In the genomic region with DNA sequence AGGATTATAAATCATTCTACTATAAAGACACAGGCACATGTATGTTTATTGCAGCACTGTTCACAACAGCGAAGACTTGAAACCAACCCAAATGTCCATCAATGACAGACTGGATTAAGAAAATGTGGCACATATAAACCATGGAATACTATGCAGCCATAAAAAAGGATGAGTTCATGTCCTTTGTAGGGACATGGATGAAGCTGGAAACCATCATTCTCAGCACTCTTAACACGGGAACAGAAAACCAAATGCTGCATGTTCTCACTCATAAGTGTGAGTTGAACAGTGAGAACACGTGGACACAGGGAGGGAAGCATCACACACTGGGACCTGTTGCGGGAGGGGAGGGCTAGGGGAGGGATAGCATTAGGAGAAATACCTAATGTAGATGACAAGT, we compare ENCODE assay signal across 21 cellular contexts. TPM values are rescaled to one million over a fixed set of nuclear protein-coding genes. Genes with fewer than 3 reads are reported as not detected.
DNase-seq lines count a peak whose midpoint lies in the region; ATAC-seq, FAIRE-seq and TF ChIP-seq lines count a peak whose summit lies in the region.
"Not testable (repeated sequence)": the region's sequence is repeated elsewhere in the genome, so short reads cannot be mapped to it uniquely, and the experiment has no call there.
"Had no signal": no experiment of that assay in that cellular context is flagged by ENCODE, and none has a peak within 500 bp of the region (broad histone marks: within the 10 kb centered on the region; RNA-seq: fewer than 3 reads in every experiment).

No MANE protein-coding gene starts in this region.

- ATAC-seq in SK-N-SH treated with all-trans-retinoic acid at 6 μM for 48 hours, K562, HepG2: not testable (repeated sequence)

- not testable (repeated sequence) for TF ChIP-seq CTCF in HEK293 (tag by site-specific recombination; IDR thresholded peaks at IDR 0.05); K562 (IDR thresholded peaks at IDR 0.05 in 2 of 3, conservative IDR thresholded peaks at IDR 0.05 in 1 of 3; ENCODE audit: insufficient read depth in 2 of 3, low read depth in 1 of 3, low read length in 3 of 3); HepG2 (CRISPR knock-in tag; IDR thresholded peaks at IDR 0.05)

- H3K27me3 ChIP-seq in K562 (ENCODE audit: control insufficient read depth in 2 of 2, insufficient read depth in 2 of 2, low read length in 2 of 2); HepG2 (ENCODE audit: control insufficient read depth in 1 of 2, insufficient read depth in 2 of 2, low read length in 2 of 2); neuronal stem cell (ENCODE audit: control insufficient read depth in 3 of 3, insufficient read depth in 3 of 3, low read depth in 1 of 3, low read length in 3 of 3): not testable (repeated sequence)

- not testable (repeated sequence) for BruUV-seq in K562 (replicated peaks; lab: Mats Ljungman, UMichigan); HepG2 (replicated peaks; lab: Mats Ljungman, UMichigan)

- peaks cover 43% of the 10 kb centered on the region for H3K36me3 Mint-ChIP-seq in activated naive CD4-positive, alpha-beta T cell treated with anti-CD3 and anti-CD28 coated beads, Interleukin-2, amount 50 U/mL, for 24 hours

- FAIRE-seq in K562 (lab: Jason Lieb, UNC); HepG2 (lab: Jason Lieb, UNC): not testable (repeated sequence)

- H3K27ac Mint-ChIP-seq in activated naive CD4-positive, alpha-beta T cell treated with anti-CD3 and anti-CD28 coated beads, Interleukin-2, amount 50 U/mL, for 24 hours: peak overlapping the region; percentile 47

- not testable (repeated sequence) for H3K9me3 ChIP-seq in HEK293 (ENCODE audit: control insufficient read depth, insufficient read depth, low read depth, low read length); K562 (replicated peaks; ENCODE audit: control insufficient read depth, insufficient read depth, low read depth, low read length); HepG2 (ENCODE audit: low read length)
- H3K9me3 ChIP-seq in neuronal stem cell (replicated peaks in 1 of 2; ENCODE audit: control insufficient read depth in 2 of 2, insufficient read depth in 1 of 2, low read depth in 1 of 2, low read length in 2 of 2): peaks cover 0 to 17% of the 10 kb centered on the region in 2 donors

- not testable (repeated sequence) for H4K20me1 ChIP-seq in K562 (replicated peaks; ENCODE audit: control insufficient read depth, insufficient read depth, low read length); HepG2 (ENCODE audit: insufficient read depth, low read length)

- not testable (repeated sequence) for TF ChIP-seq EP300 in K562 (IDR thresholded peaks at IDR 0.05; ENCODE audit: low read length); HepG2 (IDR thresholded peaks at IDR 0.05; ENCODE audit: low read depth in 2 of 2, low read length in 2 of 2); HepG2 (CRISPR knock-in tag; IDR thresholded peaks at IDR 0.05; ENCODE audit: borderline replicate concordance)

- H3K4me2 ChIP-seq in K562 (ENCODE audit: insufficient read depth, low read length); HepG2 (ENCODE audit: low read depth, low read length); neuronal stem cell (ENCODE audit: insufficient read depth, low read length, poor library complexity, severe bottlenecking): not testable (repeated sequence)

- H3K79me2 ChIP-seq in K562 (ENCODE audit: control insufficient read depth, insufficient read depth, low read length) (peaks cover 38% of the 10 kb centered on the region), HepG2 (ENCODE audit: insufficient read depth, low read length) (peaks cover 23% of the 10 kb centered on the region)

- not testable (repeated sequence) for H2BK15ac ChIP-seq in neuronal stem cell (ENCODE audit: low read length)

- not testable (repeated sequence) for H2BK12ac ChIP-seq in neuronal stem cell (ENCODE audit: low read length)

- H3K9me1 ChIP-seq in K562 (ENCODE audit: control insufficient read depth, insufficient read depth, low read length): not testable (repeated sequence)

- peaks cover 0 to 12% of the 10 kb centered on the region in 2 experiments for H3K36me3 ChIP-seq in HEK293 (ENCODE audit: control insufficient read depth in 2 of 2, insufficient read depth in 1 of 2, low read length in 2 of 2)
- peaks cover 23% of the 10 kb centered on the region for H3K36me3 ChIP-seq in K562 (ENCODE audit: control insufficient read depth, insufficient read depth, low read length)
- peaks cover 2 to 20% of the 10 kb centered on the region in 2 experiments; a peak in 4 of 5 replicates for H3K36me3 ChIP-seq in HepG2 (replicated peaks in 1 of 2; ENCODE audit: control insufficient read depth in 1 of 2, insufficient read depth in 2 of 2, low read length in 2 of 2)
- peaks cover 3 to 19% of the 10 kb centered on the region in 2 donors for H3K36me3 ChIP-seq in neuronal stem cell (replicated peaks in 1 of 2; ENCODE audit: control insufficient read depth in 2 of 2, insufficient read depth in 2 of 2, low read length in 2 of 2)

- not testable (repeated sequence) for H2BK5ac ChIP-seq in neuronal stem cell (ENCODE audit: low read length)

- not testable (repeated sequence) for H2BK120ac ChIP-seq in neuronal stem cell (ENCODE audit: low read depth, low read length)

- H3K4me3 ChIP-seq in HEK293 (ENCODE audit: low read depth, low read length); K562; HepG2 (replicated peaks in 1 of 3; ENCODE audit: insufficient read depth in 1 of 3, low read depth in 2 of 3, low read length in 3 of 3); neuronal stem cell (ENCODE audit: low read length in 2 of 2): not testable (repeated sequence)

- H3K4me1 ChIP-seq in HEK293 (ENCODE audit: control insufficient read depth, insufficient read depth, low read length): peaks cover 13% of the 10 kb centered on the region
- H3K4me1 ChIP-seq in K562 (replicated peaks in 1 of 2; ENCODE audit: control insufficient read depth in 2 of 2, insufficient read depth in 2 of 2, low read length in 2 of 2); neuronal stem cell (ENCODE audit: control insufficient read depth in 2 of 2, insufficient read depth in 1 of 2, low read depth in 1 of 2, low read length in 2 of 2): not testable (repeated sequence)
- H3K4me1 ChIP-seq in HepG2 (ENCODE audit: insufficient read depth, low read length): peaks cover 45% of the 10 kb centered on the region

- H3K9ac ChIP-seq in K562 (ENCODE audit: insufficient read depth in 1 of 2, low read depth in 2 of 2, low read length in 2 of 2); HepG2 (ENCODE audit: insufficient read depth, low read depth, low read length): not testable (repeated sequence)
- peak overlapping the region; percentile 57 for H3K9ac ChIP-seq in neuronal stem cell (ENCODE audit: low read depth, low read length, poor library complexity)

- H3K4me3 Mint-ChIP-seq in activated naive CD4-positive, alpha-beta T cell treated with anti-CD3 and anti-CD28 coated beads, Interleukin-2, amount 50 U/mL, for 24 hours: not testable (repeated sequence)

- H3K9me3 Mint-ChIP-seq in activated naive CD4-positive, alpha-beta T cell treated with anti-CD3 and anti-CD28 coated beads, Interleukin-2, amount 50 U/mL, for 24 hours: not testable (repeated sequence)

- H4K8ac ChIP-seq in neuronal stem cell (ENCODE audit: low read depth, low read length): not testable (repeated sequence)

- CTCF ChIA-PET in HEK293 (lab: Yijun Ruan, JAX); K562 (lab: Yijun Ruan, JAX; ENCODE audit: low intra/inter-chr PET ratio); HepG2 (lab: Yijun Ruan, JAX; ENCODE audit: low intra/inter-chr PET ratio, low total read pairs): not testable (repeated sequence)

- not testable (repeated sequence) for H3K4ac ChIP-seq in neuronal stem cell (ENCODE audit: low read length)

- not testable (repeated sequence) for H3K79me1 ChIP-seq in neuronal stem cell (ENCODE audit: low read depth, low read length)

- H3K27me3 Mint-ChIP-seq in activated naive CD4-positive, alpha-beta T cell treated with anti-CD3 and anti-CD28 coated beads, Interleukin-2, amount 50 U/mL, for 24 hours: not testable (repeated sequence)

- not testable (repeated sequence) for DNase-seq in K562 (ENCODE audit: extremely low read depth in 1 of 4, low spot score in 3 of 4); HepG2 (ENCODE audit: low spot score); neuronal stem cell (ENCODE audit: low spot score)

- in situ Hi-C loops in K562 (cut with MboI); HepG2 (cut with HindIII; ENCODE audit: extremely low pct_ligation_motif_present, low pct_unique_long_range_greater_than_20kb): not testable (repeated sequence)

- H3K14ac ChIP-seq in neuronal stem cell (ENCODE audit: low read length): not testable (repeated sequence)

- not testable (repeated sequence) for TF ChIP-seq POLR2A in K562 (conservative IDR thresholded peaks at IDR 0.05); HepG2 (IDR thresholded peaks at IDR 0.05; ENCODE audit: insufficient read depth in 1 of 2, low read depth in 2 of 2, low read length in 2 of 2)

- not testable (repeated sequence) for H4K91ac ChIP-seq in neuronal stem cell (ENCODE audit: low read depth, low read length, poor library complexity)

- not testable (repeated sequence) for TF ChIP-seq RAD21 in K562 (CRISPR knock-in tag; conservative IDR thresholded peaks at IDR 0.05 in 1 of 2, IDR thresholded peaks at IDR 0.05 in 1 of 2); HepG2 (CRISPR knock-in tag; IDR thresholded peaks at IDR 0.05)

- not testable (repeated sequence) for H3K23ac ChIP-seq in neuronal stem cell (ENCODE audit: low read depth, low read length, poor library complexity)

- POLR2A ChIA-PET in HEK293 (lab: Yijun Ruan, JAX); K562 (lab: Yijun Ruan, JAX); HepG2 (lab: Yijun Ruan, JAX): not testable (repeated sequence)

- not testable (repeated sequence) for H2AK5ac ChIP-seq in neuronal stem cell (ENCODE audit: low read depth, low read length)

- peaks cover 54% of the 10 kb centered on the region for H3K4me1 Mint-ChIP-seq in activated naive CD4-positive, alpha-beta T cell treated with anti-CD3 and anti-CD28 coated beads, Interleukin-2, amount 50 U/mL, for 24 hours

- 96% methylated on average over 4 of the region's 4 CpGs for WGBS in K562 (ENCODE audit: insufficient coverage, low coverage, missing lambda C conversion rate)
- WGBS in HepG2 (ENCODE audit: low lambda C conversion rate): 96% methylated on average over 4 of the region's 4 CpGs
- no CpG with 5 or more reads among the region's 4 CpGs for WGBS in neuronal stem cell (ENCODE audit: extremely low coverage in 2 of 2, insufficient read length in 2 of 2, insufficient replicate concordance in 1 of 2), 2 donors

- intact Hi-C loops in K562 (cut with micrococcal nuclease); HepG2 (cut with micrococcal nuclease; ENCODE audit: unreplicated experiment): not testable (repeated sequence)

- H3K27ac ChIP-seq in HEK293 (ENCODE audit: extremely low read depth, low read depth, low read length); K562 (ENCODE audit: extremely low read depth, low read depth, low read length); HepG2 (ENCODE audit: extremely low read length, insufficient read depth, low read length); neuronal stem cell (replicated peaks; ENCODE audit: low read length): not testable (repeated sequence)

- H3K18ac ChIP-seq in neuronal stem cell (ENCODE audit: low read length): not testable (repeated sequence)

- not testable (repeated sequence) for H2AFZ ChIP-seq in K562 (ENCODE audit: low read depth, low read length); HepG2 (ENCODE audit: low read length); neuronal stem cell (ENCODE audit: low read length)

RNA-seq across cellular contexts. Expression of a gene that starts 37.5 kb away (rescaled TPM):
- total RNA-seq in K562 (2011; cell fraction: chromatin; rRNA removed; ENCODE audit: low replicate concordance): 46.1 and 127 TPM in 2 replicates
- total RNA-seq in K562 (2011; cell fraction: nucleolus; rRNA removed): 17.7 and 24.5 TPM in 2 replicates
- total RNA-seq in K562 (2011; cell fraction: nucleoplasm; rRNA removed): 49.3 and 67.2 TPM in 2 replicates
- total RNA-seq in K562 (2014; rRNA removed): 23.6 and 28.1 TPM in 2 replicates
- total RNA-seq in K562 (2014; rRNA removed; fragmentation: Illumina TruSeq; extraction: Trizol): 48.6 and 56.6 TPM in 2 replicates
- 38.0 and 40.7 TPM in 2 replicates for total RNA-seq in K562 (2015; rRNA removed; fragmentation: Illumina TruSeq; extraction: Trizol)
- total RNA-seq in K562 (2021): 33.0 and 35.0 TPM in 2 replicates
- 19.1 and 25.0 TPM in 2 replicates for polyA plus RNA-seq in K562 (2011; rRNA removed)
- polyA plus RNA-seq in K562 (2011; cell fraction: cytosol; rRNA removed): 7.2 and 17.3 TPM in 2 replicates
- 14.1 and 18.3 TPM in 2 replicates for polyA plus RNA-seq in K562 (2011; cell fraction: nucleus; rRNA removed)
- 28.3 and 38.9 TPM in 2 replicates for polyA plus RNA-seq in K562 (2012)
- 32.9 and 38.0 TPM in 2 replicates for polyA plus RNA-seq in K562 (2014; fragmentation: Illumina TruSeq; extraction: Trizol)
- 10 to 100 TPM; 15.5 to 35.6 TPM for polyA plus RNA-seq in K562 (2014; fragmentation: Nextera tagmentation; extraction: Ambion mirVana)
- polyA plus RNA-seq in K562 (2014; rRNA removed): 24.4 and 27.3 TPM in 2 replicates
- 66.9 and 67.5 TPM in 2 replicates for polyA minus RNA-seq in K562 (2011; rRNA and poly(A)+ RNA removed)
- polyA minus RNA-seq in K562 (2011; cell fraction: cytosol; rRNA and poly(A)+ RNA removed): 23.8 and 28.3 TPM in 2 replicates
- polyA minus RNA-seq in K562 (2011; cell fraction: nucleus; rRNA and poly(A)+ RNA removed): 18.6 and 30.9 TPM in 2 replicates
- 48.8 and 61.5 TPM in 2 replicates for total RNA-seq in HepG2 (2016; rRNA removed; fragmentation: Illumina TruSeq; extraction: Trizol)
- total RNA-seq in HepG2 (2016; cell fraction: cytosol; rRNA removed; fragmentation: Illumina TruSeq; extraction: Trizol; ENCODE audit: low read depth): 10.1 and 10.4 TPM in 2 replicates
- total RNA-seq in HepG2 (2016; cell fraction: insoluble cytoplasmic fraction; rRNA removed; fragmentation: Illumina TruSeq; extraction: Trizol): 45.4 and 58.4 TPM in 2 replicates
- 12.2 and 13.5 TPM in 2 replicates for total RNA-seq in HepG2 (2016; cell fraction: membrane; rRNA removed; fragmentation: Illumina TruSeq; extraction: Trizol)
- total RNA-seq in HepG2 (2016; cell fraction: nucleus; rRNA removed; fragmentation: Illumina TruSeq; extraction: Trizol): 54.7 and 54.9 TPM in 2 replicates
- polyA plus RNA-seq in HepG2 (2011; rRNA removed): 15.2 and 16.7 TPM in 2 replicates
- polyA plus RNA-seq in HepG2 (2011; cell fraction: cytosol; rRNA removed): 8.9 and 14.0 TPM in 2 replicates
- 10.0 and 18.3 TPM in 2 replicates for polyA plus RNA-seq in HepG2 (2011; cell fraction: nucleus; rRNA removed)
- 40.0 and 40.4 TPM in 2 replicates for polyA plus RNA-seq in HepG2 (2012)
- 2.7 and 3.5 TPM in 2 replicates for polyA plus RNA-seq in HepG2 (2016; cell fraction: cytosol; fragmentation: Illumina TruSeq; extraction: Trizol; ENCODE audit: low read depth)
- polyA plus RNA-seq in HepG2 (2016; cell fraction: insoluble cytoplasmic fraction; fragmentation: Illumina TruSeq; extraction: Trizol; ENCODE audit: low read depth): 35.7 and 42.8 TPM in 2 replicates
- 5.6 and 6.4 TPM in 2 replicates for polyA plus RNA-seq in HepG2 (2016; cell fraction: membrane; fragmentation: Illumina TruSeq; extraction: Trizol; ENCODE audit: low read depth)
- polyA plus RNA-seq in HepG2 (2016; cell fraction: nucleus; fragmentation: Illumina TruSeq; extraction: Trizol; ENCODE audit: insufficient read depth, low read depth): 40.5 and 41.0 TPM in 2 replicates
- polyA minus RNA-seq in HepG2 (2011; rRNA and poly(A)+ RNA removed; ENCODE audit: low replicate concordance): 10.6 and 21.9 TPM in 2 replicates
- polyA minus RNA-seq in HepG2 (2011; cell fraction: cytosol; rRNA and poly(A)+ RNA removed): 28.9 and 29.0 TPM in 2 replicates
- 76.7 and 89.1 TPM in 2 replicates for polyA minus RNA-seq in HepG2 (2011; cell fraction: nucleus; rRNA and poly(A)+ RNA removed)
- polyA plus RNA-seq in neuronal stem cell (2013, experiment 1 of 2): 22.2 TPM
- 21.0 TPM for polyA plus RNA-seq in neuronal stem cell (2013, experiment 2 of 2)

RNA-seq across cellular contexts. Expression of a gene that starts 42.4 kb away (rescaled TPM):
- total RNA-seq in K562 (2011; cell fraction: chromatin; rRNA removed; ENCODE audit: low replicate concordance): not detected in 2 replicates
- total RNA-seq in K562 (2011; cell fraction: nucleolus; rRNA removed): not detected in 2 replicates
- total RNA-seq in K562 (2011; cell fraction: nucleoplasm; rRNA removed): not detected in 2 replicates
- not detected in 2 replicates for total RNA-seq in K562 (2014; rRNA removed)
- total RNA-seq in K562 (2014; rRNA removed; fragmentation: Illumina TruSeq; extraction: Trizol): not detected in 2 replicates
- not detected in 2 replicates for total RNA-seq in K562 (2015; rRNA removed; fragmentation: Illumina TruSeq; extraction: Trizol)
- total RNA-seq in K562 (2021): not detected in 2 replicates
- polyA plus RNA-seq in K562 (2011; rRNA removed): not detected in 2 replicates
- polyA plus RNA-seq in K562 (2011; cell fraction: cytosol; rRNA removed): not detected in 2 replicates
- polyA plus RNA-seq in K562 (2011; cell fraction: nucleus; rRNA removed): not detected in 2 replicates
- not detected in 2 replicates for polyA plus RNA-seq in K562 (2012)
- polyA plus RNA-seq in K562 (2014; fragmentation: Illumina TruSeq; extraction: Trizol): not detected in 2 replicates
- polyA plus RNA-seq in K562 (2014; fragmentation: Nextera tagmentation; extraction: Ambion mirVana): not detected
- polyA plus RNA-seq in K562 (2014; rRNA removed): 0.29 TPM in 1 of 2 replicates, not detected in the other
- not detected in 2 replicates for polyA minus RNA-seq in K562 (2011; rRNA and poly(A)+ RNA removed)
- polyA minus RNA-seq in K562 (2011; cell fraction: cytosol; rRNA and poly(A)+ RNA removed): not detected in 2 replicates
- not detected in 2 replicates for polyA minus RNA-seq in K562 (2011; cell fraction: nucleus; rRNA and poly(A)+ RNA removed)
- total RNA-seq in HepG2 (2016; rRNA removed; fragmentation: Illumina TruSeq; extraction: Trizol): not detected in 2 replicates
- not detected in 2 replicates for total RNA-seq in HepG2 (2016; cell fraction: cytosol; rRNA removed; fragmentation: Illumina TruSeq; extraction: Trizol; ENCODE audit: low read depth)
- not detected in 2 replicates for total RNA-seq in HepG2 (2016; cell fraction: insoluble cytoplasmic fraction; rRNA removed; fragmentation: Illumina TruSeq; extraction: Trizol)
- not detected in 2 replicates for total RNA-seq in HepG2 (2016; cell fraction: membrane; rRNA removed; fragmentation: Illumina TruSeq; extraction: Trizol)
- not detected in 2 replicates for total RNA-seq in HepG2 (2016; cell fraction: nucleus; rRNA removed; fragmentation: Illumina TruSeq; extraction: Trizol)
- not detected in 2 replicates for polyA plus RNA-seq in HepG2 (2011; rRNA removed)
- not detected in 2 replicates for polyA plus RNA-seq in HepG2 (2011; cell fraction: cytosol; rRNA removed)
- not detected in 2 replicates for polyA plus RNA-seq in HepG2 (2011; cell fraction: nucleus; rRNA removed)
- not detected in 2 replicates for polyA plus RNA-seq in HepG2 (2012)
- not detected in 2 replicates for polyA plus RNA-seq in HepG2 (2016; cell fraction: cytosol; fragmentation: Illumina TruSeq; extraction: Trizol; ENCODE audit: low read depth)
- not detected in 2 replicates for polyA plus RNA-seq in HepG2 (2016; cell fraction: insoluble cytoplasmic fraction; fragmentation: Illumina TruSeq; extraction: Trizol; ENCODE audit: low read depth)
- not detected in 2 replicates for polyA plus RNA-seq in HepG2 (2016; cell fraction: membrane; fragmentation: Illumina TruSeq; extraction: Trizol; ENCODE audit: low read depth)
- not detected in 2 replicates for polyA plus RNA-seq in HepG2 (2016; cell fraction: nucleus; fragmentation: Illumina TruSeq; extraction: Trizol; ENCODE audit: insufficient read depth, low read depth)
- polyA minus RNA-seq in HepG2 (2011; rRNA and poly(A)+ RNA removed; ENCODE audit: low replicate concordance): not detected in 2 replicates
- not detected in 2 replicates for polyA minus RNA-seq in HepG2 (2011; cell fraction: cytosol; rRNA and poly(A)+ RNA removed)
- polyA minus RNA-seq in HepG2 (2011; cell fraction: nucleus; rRNA and poly(A)+ RNA removed): not detected in 2 replicates
- not detected for polyA plus RNA-seq in neuronal stem cell (2013, experiment 1 of 2)
- not detected for polyA plus RNA-seq in neuronal stem cell (2013, experiment 2 of 2)
- total RNA-seq: A172; A673; B cell; Caco-2; Calu3; CD4-positive, alpha-beta memory T cell; CD4-positive, alpha-beta T cell; CD4-positive, CD25-positive, alpha-beta regulatory T cell; CD8-positive, alpha-beta memory T cell; CD8-positive, alpha-beta T cell; Daoy had no signal
- polyA plus RNA-seq: A549; AG04450; BJ; CD14-positive monocyte; CD4-positive, alpha-beta memory T cell; CD4-positive, CD25-positive, alpha-beta regulatory T cell; CD8-positive, alpha-beta memory T cell had no signal
